In the genomic region with DNA sequence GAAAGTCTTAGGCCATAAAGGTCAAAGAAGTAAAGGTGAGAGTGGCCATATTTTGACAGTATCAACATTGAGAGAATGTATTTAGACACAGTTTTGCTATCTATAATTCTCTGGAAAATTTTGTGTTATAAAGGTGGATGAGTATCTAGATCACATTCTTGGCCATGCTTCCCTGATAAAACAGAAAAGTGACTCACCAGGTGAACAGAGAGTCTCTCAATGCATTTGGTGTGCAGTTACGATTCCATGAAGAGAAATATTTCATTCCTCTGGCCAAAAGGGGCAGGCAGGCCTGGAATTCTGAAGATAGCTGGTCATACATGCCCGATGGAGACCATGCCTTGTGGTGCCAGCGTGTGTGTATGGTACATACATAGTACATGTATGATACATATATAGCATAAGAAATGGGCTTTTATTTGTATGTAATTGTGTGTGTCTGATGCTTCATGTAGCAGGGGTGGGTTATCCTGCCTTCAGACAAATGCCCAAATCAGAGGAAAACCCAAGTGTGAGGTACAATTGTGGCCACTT, we compare ENCODE assay signal across 13 cellular contexts.
"Had no signal": no experiment of that assay in that cellular context is flagged by ENCODE, and none has a peak within 500 bp of the region (broad histone marks: within the 10 kb centered on the region; RNA-seq: fewer than 3 reads in every experiment).

No MANE protein-coding gene starts in this region.

- H3K27me3 ChIP-seq: breast epithelium, pancreas, tibial artery had no signal

- H3K27ac ChIP-seq: breast epithelium, lower lobe of right lung, pancreas, tibial artery had no signal

- H3K9me3 Mint-ChIP-seq: activated naive CD4-positive, alpha-beta T cell treated with anti-CD3 and anti-CD28 coated beads for 36 hours; activated naive CD8-positive, alpha-beta T cell treated with anti-CD3 and anti-CD28 coated beads, Interleukin-2, amount 50 U/mL, for 24 hours; activated T-helper 17 cell treated with anti-CD3 and anti-CD28 coated beads, Interleukin-2, amount 50 U/mL, for 72 hours; stimulated activated effector memory CD8-positive, alpha-beta T cell treated with anti-CD3 and anti-CD28 coated beads, Interleukin-12 subunit alpha, Interleukin-12 subunit beta, amount 100 ng/mL, for 72 hours had no signal

- H3K4me3 ChIP-seq: breast epithelium, lower lobe of right lung, pancreas, tibial artery had no signal

- H3K27me3 Mint-ChIP-seq: activated naive CD8-positive, alpha-beta T cell treated with anti-CD3 and anti-CD28 coated beads, Interleukin-2, amount 50 U/mL, for 24 hours had no signal

- H3K36me3 Mint-ChIP-seq: mesothelial cell of epicardium; stimulated activated effector memory CD8-positive, alpha-beta T cell treated with anti-CD3 and anti-CD28 coated beads, Interleukin-12 subunit alpha, Interleukin-12 subunit beta, amount 100 ng/mL, for 72 hours had no signal

- H3K36me3 ChIP-seq: breast epithelium, lower lobe of right lung, pancreas had no signal

- DNase-seq: activated CD4-positive, CD25-positive, alpha-beta regulatory T cell treated with anti-CD3 and anti-CD28 coated beads, Interleukin-2, amount 50 U/mL, for 72 hours; activated naive CD4-positive, alpha-beta T cell treated with anti-CD3 and anti-CD28 coated beads for 36 hours; activated naive CD8-positive, alpha-beta T cell treated with anti-CD3 and anti-CD28 coated beads, Interleukin-2, amount 50 U/mL, for 24 hours; aorta; hippocampal formation; lower lobe of right lung; pancreas; T-helper 9 cell; tibial artery had no signal

- H3K4me1 ChIP-seq: breast epithelium, tibial artery had no signal

- H3K27ac Mint-ChIP-seq: activated naive CD4-positive, alpha-beta T cell treated with anti-CD3 and anti-CD28 coated beads for 36 hours; activated naive CD8-positive, alpha-beta T cell treated with anti-CD3 and anti-CD28 coated beads, Interleukin-2, amount 50 U/mL, for 24 hours; activated T-helper 17 cell treated with anti-CD3 and anti-CD28 coated beads, Interleukin-2, amount 50 U/mL, for 72 hours; mesothelial cell of epicardium had no signal

- H3K9me3 ChIP-seq: breast epithelium, lower lobe of right lung, pancreas had no signal

- H3K4me1 Mint-ChIP-seq: activated T-helper 17 cell treated with anti-CD3 and anti-CD28 coated beads, Interleukin-2, amount 50 U/mL, for 72 hours had no signal

- H3K4me3 Mint-ChIP-seq: activated naive CD4-positive, alpha-beta T cell treated with anti-CD3 and anti-CD28 coated beads for 36 hours; activated naive CD8-positive, alpha-beta T cell treated with anti-CD3 and anti-CD28 coated beads, Interleukin-2, amount 50 U/mL, for 24 hours; activated T-helper 17 cell treated with anti-CD3 and anti-CD28 coated beads, Interleukin-2, amount 50 U/mL, for 72 hours; mesothelial cell of epicardium; stimulated activated effector memory CD8-positive, alpha-beta T cell treated with anti-CD3 and anti-CD28 coated beads, Interleukin-12 subunit alpha, Interleukin-12 subunit beta, amount 100 ng/mL, for 72 hours had no signal
